13 cellular contexts compared by ENCODE assay signal in genomic region chr1:165686971-165687433, GRCh38. TPM values are rescaled to one million over a fixed set of nuclear protein-coding genes. Genes with fewer than 3 reads are reported as not detected.
DNase-seq lines count a peak whose midpoint lies in the region; ATAC-seq lines count a peak whose summit lies in the region.
"Had no signal": no experiment of that assay in that cellular context is flagged by ENCODE, and none has a peak within 500 bp of the region (broad histone marks: within the 10 kb centered on the region; RNA-seq: fewer than 3 reads in every experiment).

No MANE protein-coding gene starts in this region.

- H3K9me3 ChIP-seq in Karpas-422 (ENCODE audit: low read length): no peaks in the 10 kb centered on the region
- H3K9me3 ChIP-seq: right atrium auricular region had no signal

- H3K27me3 ChIP-seq in Karpas-422 (ENCODE audit: low read length): no peaks in the 10 kb centered on the region
- H3K27me3 ChIP-seq: right atrium auricular region had no signal

- H3K4me2 ChIP-seq in Karpas-422 (ENCODE audit: low read depth, low read length, poor library complexity, severe bottlenecking): peak overlapping the region; percentile 56
- H3K4me2 ChIP-seq: PC-9 had no signal

- H3K4me3 Mint-ChIP-seq in activated CD4-positive, alpha-beta T cell treated with anti-CD3 and anti-CD28 coated beads, Interleukin-2, amount 10 ng/mL, durations not matched to agents 7 days and 5 days: no peak overlapping the region
- H3K4me3 Mint-ChIP-seq in naive thymus-derived CD8-positive, alpha-beta T cell: peak overlapping the region in 4 of 10 donors; percentile 20 to 58 (median 44)

- no peaks in the 10 kb centered on the region for H4K20me1 ChIP-seq in Karpas-422 (ENCODE audit: insufficient read depth, low read depth, low read length)

- CTCF ChIA-PET in activated CD4-positive, alpha-beta T cell treated with anti-CD3 and anti-CD28 coated beads, Interleukin-2, amount 10 ng/mL, durations not matched to agents 7 days and 5 days (lab: Charles Lee): interaction anchor here (2.3 kb wide), 1 partner anchor 11 kb away, joined by 8 read pairs; the partner anchor contains the start of gene ALDH9A1

- H3K4me1 ChIP-seq in Karpas-422 (ENCODE audit: low read length): peaks cover 24% of the 10 kb centered on the region

- peaks cover 91% of the 10 kb centered on the region for H3K79me2 ChIP-seq in Karpas-422 (ENCODE audit: low read length)

- no peaks in the 10 kb centered on the region for H3K9me2 ChIP-seq in Karpas-422 (replicated peaks; ENCODE audit: insufficient read depth, low read length)

- H3K27me3 Mint-ChIP-seq in activated CD4-positive, alpha-beta T cell treated with anti-CD3 and anti-CD28 coated beads, Interleukin-2, amount 10 ng/mL, durations not matched to agents 7 days and 5 days: no peaks in the 10 kb centered on the region
- no peaks in the 10 kb centered on the region for H3K27me3 Mint-ChIP-seq in naive thymus-derived CD8-positive, alpha-beta T cell

- peaks cover 8% of the 10 kb centered on the region for H3K9me3 Mint-ChIP-seq in activated CD4-positive, alpha-beta T cell treated with anti-CD3 and anti-CD28 coated beads, Interleukin-2, amount 10 ng/mL, durations not matched to agents 7 days and 5 days
- no peaks in the 10 kb centered on the region for H3K9me3 Mint-ChIP-seq in naive thymus-derived CD8-positive, alpha-beta T cell

- H3K4me1 Mint-ChIP-seq in activated CD4-positive, alpha-beta T cell treated with anti-CD3 and anti-CD28 coated beads, Interleukin-2, amount 10 ng/mL, durations not matched to agents 7 days and 5 days: peaks cover 40% of the 10 kb centered on the region
- peaks cover 31 to 64% (median 62%) of the 10 kb centered on the region in 4 donors for H3K4me1 Mint-ChIP-seq in naive thymus-derived CD8-positive, alpha-beta T cell

- peaks cover 73% of the 10 kb centered on the region for H3K36me3 Mint-ChIP-seq in activated CD4-positive, alpha-beta T cell treated with anti-CD3 and anti-CD28 coated beads, Interleukin-2, amount 10 ng/mL, durations not matched to agents 7 days and 5 days (ENCODE audit: low read depth)
- H3K36me3 Mint-ChIP-seq in naive thymus-derived CD8-positive, alpha-beta T cell: peaks cover 6 to 86% (median 25%) of the 10 kb centered on the region in 3 donors

- DNase-seq in activated CD4-positive, alpha-beta T cell treated with anti-CD3 and anti-CD28 coated beads, Interleukin-2, amount 10 ng/mL, durations not matched to agents 7 days and 5 days: no peak
- no peak for DNase-seq in activated CD4-positive, alpha-beta T cell treated with anti-CD3 and anti-CD28 coated beads for 1 hour
- DNase-seq in Karpas-422 (no peak), 8988T (no peak), GDM1 (lab: John Stamatoyannopoulos, UW) (no peak), NCI-H446 (lab: John Stamatoyannopoulos, UW) (no peak)
- DNase-seq in naive thymus-derived CD8-positive, alpha-beta T cell: no peak
- DNase-seq: aorta, NCI-H1436, PC-9, WERI-Rb-1 had no signal

- H3K4me3 ChIP-seq in Karpas-422 (ENCODE audit: low read length): peak overlapping the region; percentile 31
- H3K4me3 ChIP-seq: PC-9, right atrium auricular region had no signal

- POLR2A ChIA-PET in activated CD4-positive, alpha-beta T cell treated with anti-CD3 and anti-CD28 coated beads, Interleukin-2, amount 10 ng/mL, durations not matched to agents 7 days and 5 days (lab: Charles Lee): no interaction called here
- POLR2A ChIA-PET in naive thymus-derived CD8-positive, alpha-beta T cell (lab: Charles Lee): no interaction called here

- no peak overlapping the region for H2AFZ ChIP-seq in Karpas-422 (ENCODE audit: low read length)
- H2AFZ ChIP-seq: PC-9 had no signal

- peak overlapping the region; percentile 69 for H3K27ac Mint-ChIP-seq in activated CD4-positive, alpha-beta T cell treated with anti-CD3 and anti-CD28 coated beads, Interleukin-2, amount 10 ng/mL, durations not matched to agents 7 days and 5 days
- peak overlapping the region in 8 of 10 donors; percentile 18 to 90 (median 76) for H3K27ac Mint-ChIP-seq in naive thymus-derived CD8-positive, alpha-beta T cell

- H3K27ac ChIP-seq in Karpas-422 (ENCODE audit: low read length): peak overlapping the region; percentile 42
- H3K27ac ChIP-seq: PC-9, right atrium auricular region, WERI-Rb-1 had no signal

- H3K9ac ChIP-seq in Karpas-422 (ENCODE audit: low read length): peak overlapping the region; percentile 21; the same call in 1 of the 2 replicates

- ATAC-seq in GM21786 (IDR thresholded peaks at IDR 0.05; ENCODE audit: unreplicated experiment): peak; percentile 28
- no peak for ATAC-seq in naive thymus-derived CD8-positive, alpha-beta T cell

- H3K36me3 ChIP-seq in Karpas-422 (ENCODE audit: insufficient read depth, low read length): peaks cover 41% of the 10 kb centered on the region

RNA-seq across cellular contexts. Expression of gene ALDH9A1, which starts 11.4 kb away (rescaled TPM):
- 10 to 100 TPM; 43.4 to 45.3 TPM for total RNA-seq in activated CD4-positive, alpha-beta T cell treated with anti-CD3 and anti-CD28 coated beads, Interleukin-2, amount 10 ng/mL, durations not matched to agents 7 days and 5 days
- 45.1 and 51.7 TPM in 2 replicates for total RNA-seq in Karpas-422 (2014; rRNA removed; shearing (Covaris generic); ENCODE audit: low replicate concordance)
- 10 to 100 TPM; 35.9 to 40.8 TPM for total RNA-seq in naive thymus-derived CD8-positive, alpha-beta T cell
- polyA plus RNA-seq in naive thymus-derived CD8-positive, alpha-beta T cell: 10 to 100 TPM; 67.7 to 90.3 (median 79.4) TPM

RNA-seq across cellular contexts. Expression of gene MGST3, which starts 56.0 kb away (rescaled TPM):
- total RNA-seq in activated CD4-positive, alpha-beta T cell treated with anti-CD3 and anti-CD28 coated beads, Interleukin-2, amount 10 ng/mL, durations not matched to agents 7 days and 5 days: 10 to 100 TPM; 61.6 to 65.4 TPM
- total RNA-seq in Karpas-422 (2014; rRNA removed; shearing (Covaris generic); ENCODE audit: low replicate concordance): 40.7 and 44.8 TPM in 2 replicates
- 10 to 100 TPM; 64.6 to 66.6 TPM for total RNA-seq in naive thymus-derived CD8-positive, alpha-beta T cell
- 100 to 1,000 TPM in 2 of 3 donors, 10 to 100 TPM in 1; 95.3 to 160 (median 116) TPM for polyA plus RNA-seq in naive thymus-derived CD8-positive, alpha-beta T cell
